28 cellular contexts compared by ENCODE assay signal in genomic region chr17:73048170-73048569, GRCh38.
"Had no signal": no experiment of that assay in that cellular context is flagged by ENCODE, and none has a peak within 500 bp of the region (broad histone marks: within the 10 kb centered on the region; RNA-seq: fewer than 3 reads in every experiment).

No MANE protein-coding gene starts in this region.

- H3K4me1 ChIP-seq: colonic mucosa, foreskin keratinocyte had no signal

- H3K27ac ChIP-seq: colonic mucosa, coronary artery, dorsolateral prefrontal cortex, epithelial cell of prostate, esophagus muscularis mucosa, esophagus squamous epithelium, foreskin keratinocyte, gastrocnemius medialis, gastroesophageal sphincter, heart left ventricle, heart right ventricle, hepatocyte had no signal

- H3K27me3 ChIP-seq: colonic mucosa, dorsolateral prefrontal cortex, esophagus muscularis mucosa, esophagus squamous epithelium, foreskin keratinocyte, gastrocnemius medialis, gastroesophageal sphincter, heart left ventricle, heart right ventricle, hepatocyte had no signal

- H3K79me2 ChIP-seq: hepatocyte had no signal

- ATAC-seq: effector memory CD8-positive, alpha-beta T cell; foreskin keratinocyte; gastrocnemius medialis; gastroesophageal sphincter; heart left ventricle; heart right ventricle had no signal

- H3K4me3 ChIP-seq: colonic mucosa, coronary artery, dorsolateral prefrontal cortex, esophagus muscularis mucosa, esophagus squamous epithelium, gastrocnemius medialis, gastroesophageal sphincter, heart left ventricle, heart right ventricle, hepatocyte had no signal

- FAIRE-seq: colon, endometrium, endothelial cell of umbilical vein, frontal cortex had no signal

- H3K4me2 ChIP-seq: hepatocyte had no signal

- DNase-seq: colonic mucosa; cortex of kidney; dermis blood vessel endothelial cell; dorsolateral prefrontal cortex; effector CD4-positive, alpha-beta T cell; effector CD8-positive, alpha-beta T cell; effector memory CD4-positive, alpha-beta T cell; effector memory CD8-positive, alpha-beta T cell; endodermal cell; erythroblast; esophagus squamous epithelium; foreskin fibroblast; foreskin keratinocyte; foreskin melanocyte; gastrocnemius medialis; glutamatergic neuron; head of caudate nucleus; heart left ventricle; heart right ventricle had no signal

- H2AFZ ChIP-seq: hepatocyte had no signal

- H3K36me3 ChIP-seq: colonic mucosa, esophagus muscularis mucosa, gastrocnemius medialis, gastroesophageal sphincter, heart left ventricle had no signal

- H3K9me3 ChIP-seq: colonic mucosa, esophagus muscularis mucosa, esophagus squamous epithelium, gastrocnemius medialis, gastroesophageal sphincter, heart left ventricle had no signal
